Comparison of ENCODE assay signal across 24 cellular contexts in genomic region chr4:139492429-139492828, GRCh38. TPM values are rescaled to one million over a fixed set of nuclear protein-coding genes. Genes with fewer than 3 reads are reported as not detected.
DNase-seq lines count a peak whose midpoint lies in the region; ATAC-seq, FAIRE-seq and TF ChIP-seq lines count a peak whose summit lies in the region.
"Had no signal": no experiment of that assay in that cellular context is flagged by ENCODE, and none has a peak within 500 bp of the region (broad histone marks: within the 10 kb centered on the region; RNA-seq: fewer than 3 reads in every experiment).

No MANE protein-coding gene starts in this region.

- TF ChIP-seq RAD21 in H1 (IDR thresholded peaks at IDR 0.05 in 1 of 2, conservative IDR thresholded peaks at IDR 0.05 in 1 of 2; ENCODE audit: low read depth in 2 of 2, low read length in 2 of 2), result no peak

- H3K27me3 Mint-ChIP-seq in WTC11 (ENCODE audit: low read depth), result no peaks in the 10 kb centered on the region

- no peak for TF ChIP-seq POLR2A in H1 (IDR thresholded peaks at IDR 0.05; ENCODE audit: control extremely low read depth in 1 of 2, low read depth in 2 of 2, low read length in 2 of 2)
- no peak for TF ChIP-seq POLR2A in Peyer's patch (IDR thresholded peaks at IDR 0.05)

- H3K9me3 ChIP-seq in H1 (ENCODE audit: insufficient read depth in 2 of 2, low read depth in 1 of 2, low read length in 1 of 2) (no peaks in the 10 kb centered on the region), Peyer's patch (no peaks in the 10 kb centered on the region)

- no peak overlapping the region for H3K4ac ChIP-seq in H1 (replicated peaks; ENCODE audit: insufficient read length, low read depth, low read length)

- H3K27me3 ChIP-seq in H1 (replicated peaks in 1 of 4; ENCODE audit: control insufficient read depth in 3 of 4, extremely low read depth in 1 of 4, insufficient read depth in 3 of 4, low read length in 3 of 4) (no peaks in the 10 kb centered on the region), Peyer's patch (no peaks in the 10 kb centered on the region)

- H4K91ac ChIP-seq in H1 (replicated peaks; ENCODE audit: insufficient read length, low read length), result no peak overlapping the region

- no peaks in the 10 kb centered on the region for H3K36me3 ChIP-seq in H1 (ENCODE audit: control insufficient read depth in 2 of 4, insufficient read depth in 4 of 4, low read length in 3 of 4)
- no peaks in the 10 kb centered on the region for H3K36me3 ChIP-seq in Peyer's patch

- CTCF ChIA-PET in WTC11 (lab: Charles Lee), result interaction anchor here (1.7 kb wide), 1 partner anchor 39 kb away, joined by 5 read pairs; no protein-coding TSS in a partner anchor
- CTCF ChIA-PET in H1 (lab: Charles Lee; ENCODE audit: partially characterized antibody), result interaction anchor here (1.0 to 1.2 kb wide), 2 partner anchors 38 to 212 kb away, joined by 3 read pairs; no protein-coding TSS in a partner anchor

- H2BK12ac ChIP-seq in H1 (ENCODE audit: low read depth, low read length), result no peak overlapping the region

- no peak overlapping the region for H3K14ac ChIP-seq in H1 (ENCODE audit: insufficient read length)

- no peak overlapping the region for H4K5ac ChIP-seq in H1 (ENCODE audit: insufficient read length, low read depth, low read length)

- H3K23ac ChIP-seq in H1 (ENCODE audit: insufficient read length), result no peak overlapping the region

- H3K79me1 ChIP-seq in H1 (ENCODE audit: low read depth, low read length), result no peaks in the 10 kb centered on the region

- H2BK120ac ChIP-seq in H1 (replicated peaks; ENCODE audit: low read depth, low read length), result no peak overlapping the region

- H4K20me1 ChIP-seq in H1 (replicated peaks in 1 of 2; ENCODE audit: control insufficient read depth in 1 of 2, insufficient read depth in 2 of 2, low read length in 2 of 2), result no peaks in the 10 kb centered on the region

- no peak overlapping the region for H3K27ac Mint-ChIP-seq in WTC11

- H3K4me1 Mint-ChIP-seq in WTC11, result peaks cover 11% of the 10 kb centered on the region

- H3K9me3 Mint-ChIP-seq in WTC11, result peaks cover 7% of the 10 kb centered on the region

- no peak overlapping the region for H3K18ac ChIP-seq in H1 (ENCODE audit: extremely low read depth, low read length)

- no peak overlapping the region for H4K8ac ChIP-seq in H1 (ENCODE audit: extremely low read depth, insufficient read depth, low read length)

- H3K9ac ChIP-seq in H1 (replicated peaks in 1 of 4; ENCODE audit: extremely low read depth in 1 of 4, low read depth in 3 of 4, low read length in 3 of 4), result no peak overlapping the region

- H2AK5ac ChIP-seq in H1 (ENCODE audit: low read depth, low read length), result no peak overlapping the region

- no peaks in the 10 kb centered on the region for H3K79me2 ChIP-seq in H1 (ENCODE audit: control insufficient read depth in 1 of 2, insufficient read depth in 2 of 2, low read length in 2 of 2)

- FAIRE-seq in H1 (lab: Jason Lieb, UNC), result peak; percentile 74
- FAIRE-seq: HepG2 had no signal

- no peaks in the 10 kb centered on the region for H3K23me2 ChIP-seq in H1 (ENCODE audit: low read depth, low read length)

- no peak for TF ChIP-seq EP300 in H1 (IDR thresholded peaks at IDR 0.05; ENCODE audit: borderline replicate concordance in 1 of 2, low read depth in 2 of 2, low read length in 2 of 2)

- no peak overlapping the region for H2BK20ac ChIP-seq in H1 (ENCODE audit: low read length)

- no peak overlapping the region for H3K4me3 Mint-ChIP-seq in WTC11

- DNase-seq in G401 (ENCODE audit: low spot score) (peak; percentile 85), WTC11 (ENCODE audit: low spot score) (no peak), H1 (ENCODE audit: low read depth in 1 of 2, low spot score in 2 of 2) (no peak), iPS-NIHi11 (ENCODE audit: low spot score) (peak; percentile 42), Peyer's patch (no peak), GM19240 (ENCODE audit: insufficient read length, low spot score) (no peak)
- DNase-seq in stimulated activated CD4-positive, alpha-beta T cell treated with anti-CD3 and anti-CD28 coated beads, Interleukin-2, amount 100 ng/mL, for 48 hours, result no peak
- DNase-seq: 8988T; DMS153; DND-41; GOT3; MV-4-11; NCI-H1105; NCI-H1436 treated with DMSO at 0.1 percent for 48 hours; NCI-H187 treated with DMSO at 0.1 percent for 48 hours; NCI-H2107; NCI-H524 treated with DMSO at 0.1 percent for 48 hours; NCI-H82; NK-92 treated with Interleukin-12 subunit alpha and Interleukin-12 subunit beta, amount 100 ng/mL, for 24 hours; PC-9; RPMI8226; SHP77 treated with DMSO at 0.1 percent for 48 hours had no signal

- H3K36me3 Mint-ChIP-seq in WTC11, result no peaks in the 10 kb centered on the region

- no peak overlapping the region for H2BK15ac ChIP-seq in H1 (ENCODE audit: low read length)

- no peak overlapping the region for H3K27ac ChIP-seq in H1 (ENCODE audit: low read depth, low read length)
- H3K27ac ChIP-seq in Peyer's patch, result no peak overlapping the region
- H3K27ac ChIP-seq: PC-9 had no signal

- TF ChIP-seq CTCF in WTC11 (IDR thresholded peaks at IDR 0.05), result no peak
- no peak for TF ChIP-seq CTCF in H1 (IDR thresholded peaks at IDR 0.05; ENCODE audit: control extremely low read depth in 1 of 3, insufficient read depth in 1 of 3, low read depth in 1 of 3, low read length in 3 of 3)
- no peak for TF ChIP-seq CTCF in Peyer's patch (IDR thresholded peaks at IDR 0.05)

- in situ Hi-C loops in G401 (cut with HindIII; ENCODE audit: low sequenced_read_pairs), result no loop called here

- H2AFZ ChIP-seq in H1 (ENCODE audit: low read length), result peak overlapping the region; percentile 28; the same call in 1 of the 2 replicates
- H2AFZ ChIP-seq: PC-9 had no signal

- 58% methylated on average over 2 of the region's 2 CpGs; no CpG with 5 or more reads in 1 of the 2 experiments for WGBS in H1 (ENCODE audit: extremely low coverage in 1 of 2, insufficient coverage in 1 of 2, insufficient read length in 1 of 2, insufficient replicate concordance in 2 of 2, low coverage in 1 of 2, low lambda C conversion rate in 2 of 2, missing lambda C conversion rate in 1 of 2), 2 experiments

- H2BK5ac ChIP-seq in H1 (ENCODE audit: low read depth, low read length), result no peak overlapping the region

- H3K4me3 ChIP-seq in H1 (ENCODE audit: extremely low read depth in 1 of 4, insufficient read depth in 2 of 4, low read depth in 3 of 4, low read length in 4 of 4) (no peak overlapping the region), Peyer's patch (no peak overlapping the region)
- H3K4me3 ChIP-seq: PC-9 had no signal

- 0 out of 4 replicates have a peak overlapping the region, but pooled peaks of 1 of the 2 experiments have one; percentile 42 for H3K4me2 ChIP-seq in H1 (ENCODE audit: insufficient read depth in 1 of 2, low read depth in 2 of 2, low read length in 2 of 2)
- H3K4me2 ChIP-seq: PC-9 had no signal

- POLR2A ChIA-PET in WTC11 (lab: Charles Lee), result no interaction called here
- POLR2A ChIA-PET in H1 (lab: Charles Lee; ENCODE audit: partially characterized antibody), result no interaction called here

- no peak overlapping the region for H3K56ac ChIP-seq in H1 (replicated peaks; ENCODE audit: insufficient read length, low read depth, low read length)

- ATAC-seq in WTC11 (peak; percentile 94), GM19397 (IDR thresholded peaks at IDR 0.05; ENCODE audit: unreplicated experiment) (no peak)
- ATAC-seq: HepG2 had no signal

- H3K4me1 ChIP-seq in H1 (replicated peaks in 1 of 4; ENCODE audit: control insufficient read depth in 3 of 4, insufficient read depth in 4 of 4, low read length in 3 of 4), result peaks cover 0 to 8% (median 3%) of the 10 kb centered on the region in 4 experiments; a peak in 3 of 7 replicates
- H3K4me1 ChIP-seq in Peyer's patch, result no peaks in the 10 kb centered on the region

TF ChIP-seq in WTC11, 78 proteins besides CTCF, POLR2A, EP300 and RAD21 (continues in another document):
- no peak for TF ChIP-seq HMGXB4 (CRISPR knock-in tag; IDR thresholded peaks at IDR 0.05)

TF ChIP-seq in H1, 55 proteins besides CTCF, POLR2A, EP300 and RAD21:
- TF ChIP-seq HDAC6 (IDR thresholded peaks at IDR 0.05; ENCODE audit: low read depth, low read length) (no peak), JUN (IDR thresholded peaks at IDR 0.05; ENCODE audit: low read depth, low read length) (no peak), SP2 (IDR thresholded peaks at IDR 0.05; ENCODE audit: low read length) (no peak), TBP (IDR thresholded peaks at IDR 0.05; ENCODE audit: low read depth, low read length) (no peak), MAFK (IDR thresholded peaks at IDR 0.05; ENCODE audit: low read depth, low read length) (peak; percentile 61; the same call in 1 of the 2 replicates), CEBPB (IDR thresholded peaks at IDR 0.05; ENCODE audit: low read depth, low read length) (no peak)

RNA-seq across cellular contexts. Expression of gene RAB33B, which starts 38.5 kb away (rescaled TPM):
- 4.1 and 4.9 TPM in 2 replicates for total RNA-seq in G401 (2014; rRNA removed; shearing (Covaris generic))
- total RNA-seq in WTC11 (2021), result 5.7 to 7.5 TPM (median 6.5 TPM) in 3 replicates
- 8.6 and 8.7 TPM in 2 replicates for total RNA-seq in H1 (2021; fragmentation: NEBNext Ultra II Directional; extraction: Animal tissue kit (Norgen Biotek cat#: 25700))
- polyA plus RNA-seq in H1 (2011; rRNA removed), result 4.2 and 4.5 TPM in 2 replicates
- 5.9 TPM for polyA plus RNA-seq in H1 (2011; cell fraction: cytosol; rRNA removed)
- polyA plus RNA-seq in H1 (2011; cell fraction: nucleus; rRNA removed), result 2.9 TPM
- polyA plus RNA-seq in H1 (2012, experiment 1 of 2), result 3.8 to 5.6 TPM (median 4.3 TPM) in 4 replicates
- 1.3 TPM for polyA plus RNA-seq in H1 (2012, experiment 2 of 2)
- 3.8 TPM for polyA plus RNA-seq in H1 (2013, experiment 1 of 2)
- 3.5 TPM for polyA plus RNA-seq in H1 (2013, experiment 2 of 2)
- polyA minus RNA-seq in H1 (2011; rRNA and poly(A)+ RNA removed), result 8.0 and 9.5 TPM in 2 replicates
- polyA minus RNA-seq in H1 (2011; cell fraction: cytosol; rRNA and poly(A)+ RNA removed), result 8.4 TPM
- 5.8 TPM for polyA minus RNA-seq in H1 (2011; cell fraction: nucleus; rRNA and poly(A)+ RNA removed)
- total RNA-seq in Peyer's patch, result 1 to 10 TPM; 5.3 to 8.3 (median 6.6) TPM

Comparison
In these comparisons a context has a peak if more than half of its experiments do, and no peak if none do; other contexts are left out.
1. DNase-seq: peak in G401 (single experiment) and iPS-NIHi11 (single experiment); none in WTC11 (single experiment), H1 (0 of 2), Peyer's patch (0 of 3), GM19240 (single experiment) and stimulated activated CD4-positive, alpha-beta T cell treated with anti-CD3 and anti-CD28 coated beads, Interleukin-2, amount 100 ng/mL, for 48 hours (0 of 2).